In the genomic region with DNA sequence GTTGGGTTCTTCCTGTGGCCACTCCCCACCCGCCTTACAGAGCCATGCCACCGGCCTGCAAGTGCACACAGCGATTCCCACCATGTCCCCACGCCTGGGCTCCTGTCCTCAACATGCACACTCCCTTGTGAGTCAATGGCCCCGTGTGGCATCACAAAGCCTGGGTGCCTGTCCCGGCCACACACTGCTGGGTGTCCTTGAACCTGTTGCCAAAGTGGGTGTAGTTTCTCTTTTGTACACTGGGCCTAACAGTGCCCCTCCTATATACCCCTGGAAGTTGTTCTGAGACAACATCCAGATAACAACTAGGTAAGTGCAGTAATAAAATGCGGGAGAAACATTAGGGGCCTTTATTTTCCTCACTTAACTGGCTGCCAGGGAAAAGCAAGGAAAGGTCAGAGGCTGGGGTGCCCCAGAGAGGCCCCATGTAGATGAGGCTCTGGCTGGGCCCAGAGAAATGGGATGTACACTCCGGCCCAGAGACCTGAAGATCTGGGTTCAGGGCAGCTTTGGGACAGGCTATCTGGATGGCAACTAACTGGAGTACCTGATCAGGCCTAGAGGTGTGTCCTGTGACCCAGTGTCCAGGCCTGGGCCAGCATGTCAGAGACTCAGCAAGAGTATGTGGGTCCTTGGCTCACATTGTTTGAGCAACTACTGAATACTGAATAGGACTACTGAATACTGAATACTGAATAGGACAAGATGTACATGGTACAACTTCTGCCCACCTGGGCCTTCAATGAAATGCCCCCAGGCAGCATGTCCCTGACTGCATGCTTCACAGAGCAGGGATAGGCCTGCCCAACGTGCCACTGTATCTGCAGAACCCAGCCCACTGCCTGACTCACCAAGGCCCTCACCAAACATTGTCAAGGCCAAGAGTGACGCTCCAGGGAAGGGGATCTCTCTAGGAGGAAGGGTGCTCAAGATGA, we compare ENCODE assay signal across 1 cellular context.
A peak's percentile ranks its signal among the peaks of the same experiment; 100 is the strongest.
TF ChIP-seq lines count a peak whose summit lies in the region.

No MANE protein-coding gene starts in this region.

TF ChIP-seq in HepG2, 621 proteins besides CTCF, POLR2A, EP300 and RAD21 (continued from another document and continues in another):
- TF ChIP-seq PRDM15 (CRISPR knock-in tag; IDR thresholded peaks at IDR 0.05) (no peak), EZH2 (conservative IDR thresholded peaks at IDR 0.05; ENCODE audit: low read depth, low read length) (no peak), ZNF589 (CRISPR knock-in tag; conservative IDR thresholded peaks at IDR 0.05) (no peak), ZBTB42 (CRISPR knock-in tag; IDR thresholded peaks at IDR 0.05) (no peak), ZNF121 (CRISPR knock-in tag; IDR thresholded peaks at IDR 0.05) (0 out of 2 replicates have a peak, but pooled peaks have one; percentile 57), NFIC (IDR thresholded peaks at IDR 0.05; ENCODE audit: low read length) (no peak), ZNF230 (CRISPR knock-in tag; IDR thresholded peaks at IDR 0.05) (no peak), ZBTB46 (CRISPR knock-in tag; IDR thresholded peaks at IDR 0.05; ENCODE audit: borderline replicate concordance) (no peak), CERS6 (CRISPR knock-in tag; IDR thresholded peaks at IDR 0.05) (no peak), JUND (CRISPR knock-in tag; IDR thresholded peaks at IDR 0.05) (peak; percentile 49; the same call in 1 of the 2 replicates), ZNF205 (CRISPR knock-in tag; IDR thresholded peaks at IDR 0.05) (peak; percentile 25; the same call in 1 of the 2 replicates), IRF2 (CRISPR knock-in tag; IDR thresholded peaks at IDR 0.05) (0 out of 2 replicates have a peak, but pooled peaks have one; percentile 47), AGO2 (optimal IDR thresholded peaks at IDR 0.05; ENCODE audit: low read depth, low read length) (no peak), ZNF24 (IDR thresholded peaks at IDR 0.05) (no peak), GATAD2A (CRISPR knock-in tag; IDR thresholded peaks at IDR 0.05) (peak; percentile 71), ZNF513 (CRISPR knock-in tag; conservative IDR thresholded peaks at IDR 0.05) (no peak), CBFB (CRISPR knock-in tag; IDR thresholded peaks at IDR 0.05) (no peak), MTERF4 (CRISPR knock-in tag; IDR thresholded peaks at IDR 0.05) (no peak), ZHX2 (IDR thresholded peaks at IDR 0.05; ENCODE audit: low read depth) (no peak), ZHX2 (CRISPR knock-in tag; IDR thresholded peaks at IDR 0.05; ENCODE audit: borderline replicate concordance) (no peak), LRRFIP1 (CRISPR knock-in tag; conservative IDR thresholded peaks at IDR 0.05) (no peak), GTF2F1 (IDR thresholded peaks at IDR 0.05; ENCODE audit: low read length) (no peak), ZMYM3 (CRISPR knock-in tag; IDR thresholded peaks at IDR 0.05) (peak; percentile 56; the same call in 1 of the 2 replicates), HNF4A (CRISPR knock-in tag; IDR thresholded peaks at IDR 0.05) (peak; percentile 69)
- TF ChIP-seq, protein P1, sequence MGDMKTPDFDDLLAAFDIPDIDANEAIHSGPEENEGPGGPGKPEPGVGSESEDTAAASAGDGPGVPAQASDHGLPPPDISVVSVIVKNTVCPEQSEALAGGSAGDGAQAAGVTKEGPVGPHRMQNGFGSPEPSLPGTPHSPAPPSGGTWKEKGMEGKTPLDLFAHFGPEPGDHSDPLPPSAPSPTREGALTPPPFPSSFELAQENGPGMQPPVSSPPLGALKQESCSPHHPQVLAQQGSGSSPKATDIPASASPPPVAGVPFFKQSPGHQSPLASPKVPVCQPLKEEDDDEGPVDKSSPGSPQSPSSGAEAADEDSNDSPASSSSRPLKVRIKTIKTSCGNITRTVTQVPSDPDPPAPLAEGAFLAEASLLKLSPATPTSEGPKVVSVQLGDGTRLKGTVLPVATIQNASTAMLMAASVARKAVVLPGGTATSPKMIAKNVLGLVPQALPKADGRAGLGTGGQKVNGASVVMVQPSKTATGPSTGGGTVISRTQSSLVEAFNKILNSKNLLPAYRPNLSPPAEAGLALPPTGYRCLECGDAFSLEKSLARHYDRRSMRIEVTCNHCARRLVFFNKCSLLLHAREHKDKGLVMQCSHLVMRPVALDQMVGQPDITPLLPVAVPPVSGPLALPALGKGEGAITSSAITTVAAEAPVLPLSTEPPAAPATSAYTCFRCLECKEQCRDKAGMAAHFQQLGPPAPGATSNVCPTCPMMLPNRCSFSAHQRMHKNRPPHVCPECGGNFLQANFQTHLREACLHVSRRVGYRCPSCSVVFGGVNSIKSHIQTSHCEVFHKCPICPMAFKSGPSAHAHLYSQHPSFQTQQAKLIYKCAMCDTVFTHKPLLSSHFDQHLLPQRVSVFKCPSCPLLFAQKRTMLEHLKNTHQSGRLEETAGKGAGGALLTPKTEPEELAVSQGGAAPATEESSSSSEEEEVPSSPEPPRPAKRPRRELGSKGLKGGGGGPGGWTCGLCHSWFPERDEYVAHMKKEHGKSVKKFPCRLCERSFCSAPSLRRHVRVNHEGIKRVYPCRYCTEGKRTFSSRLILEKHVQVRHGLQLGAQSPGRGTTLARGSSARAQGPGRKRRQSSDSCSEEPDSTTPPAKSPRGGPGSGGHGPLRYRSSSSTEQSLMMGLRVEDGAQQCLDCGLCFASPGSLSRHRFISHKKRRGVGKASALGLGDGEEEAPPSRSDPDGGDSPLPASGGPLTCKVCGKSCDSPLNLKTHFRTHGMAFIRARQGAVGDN (CRISPR knock-in tag; IDR thresholded peaks at IDR 0.05), result peak; percentile 73
